Comparison of ENCODE assay signal across 1 cellular context in the genomic region with DNA sequence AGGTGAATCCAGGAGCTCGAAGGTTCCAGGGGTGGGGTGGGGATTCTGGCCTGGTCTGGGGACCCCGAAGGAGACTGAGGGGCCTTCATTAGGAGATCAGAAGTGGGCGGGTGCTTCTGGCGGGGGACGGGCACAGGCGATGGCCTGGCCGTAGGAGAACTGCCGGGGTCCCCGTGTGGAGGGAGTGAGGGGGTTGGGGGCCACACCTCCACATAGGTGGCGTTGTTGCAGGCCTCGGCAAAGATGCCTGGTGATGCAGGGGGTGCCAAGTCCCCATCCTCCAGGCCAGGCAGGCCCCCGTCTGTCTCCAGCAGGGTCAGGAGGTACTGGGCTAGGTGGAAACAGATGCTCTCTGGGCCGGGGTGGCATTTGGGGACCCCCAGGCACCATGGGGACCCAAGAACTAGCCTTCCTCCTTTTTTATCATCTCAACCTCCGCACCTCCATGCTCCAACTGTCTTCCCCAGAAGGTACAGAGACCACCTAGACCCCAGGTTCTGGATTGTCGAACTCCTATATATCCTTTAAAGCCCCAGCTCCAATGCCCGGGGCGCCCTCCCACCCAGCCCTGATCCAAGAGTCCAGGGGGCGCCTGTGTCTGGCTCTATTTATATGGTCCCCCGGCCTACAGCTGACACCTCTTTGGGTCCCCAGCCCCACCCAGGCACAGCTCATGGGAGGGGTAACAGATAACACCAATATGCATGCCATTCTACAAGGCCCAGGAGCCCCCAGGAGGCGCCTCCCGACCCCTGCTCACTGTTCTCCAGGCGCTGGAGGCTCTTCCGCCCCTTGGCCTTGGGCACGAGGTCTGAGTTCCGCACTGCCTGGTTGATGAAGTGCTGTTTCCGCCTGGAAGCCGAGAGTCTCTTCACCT.
TF ChIP-seq lines count a peak whose summit lies in the region.

No MANE protein-coding gene starts in this region.

TF ChIP-seq in SK-N-SH, 30 proteins besides CTCF, POLR2A, EP300 and RAD21 (continued from another document):
- TF ChIP-seq IRF3 (IDR thresholded peaks at IDR 0.05; ENCODE audit: low read depth, low read length) (no peak), POLR2AphosphoS5 (IDR thresholded peaks at IDR 0.05; ENCODE audit: low read depth, low read length) (no peak), ELF1 (IDR thresholded peaks at IDR 0.05) (no peak), RCOR1 (IDR thresholded peaks at IDR 0.05; ENCODE audit: low read length) (no peak), TEAD4 (IDR thresholded peaks at IDR 0.05; ENCODE audit: borderline replicate concordance, insufficient read depth) (no peak), SMC3 (IDR thresholded peaks at IDR 0.05; ENCODE audit: low read depth, low read length) (no peak), USF2 (IDR thresholded peaks at IDR 0.05; ENCODE audit: borderline replicate concordance, low read depth, low read length) (no peak), GATA2 (CRISPR knock-in tag; IDR thresholded peaks at IDR 0.05) (no peak), FOXM1 (IDR thresholded peaks at IDR 0.05; ENCODE audit: low read depth) (no peak), GABPA (IDR thresholded peaks at IDR 0.05; ENCODE audit: low read depth) (no peak), REST (IDR thresholded peaks at IDR 0.05; ENCODE audit: low read depth, low read length) (no peak), JUND (IDR thresholded peaks at IDR 0.05) (no peak), TCF12 (IDR thresholded peaks at IDR 0.05) (no peak)
- TF ChIP-seq, protein P1, sequence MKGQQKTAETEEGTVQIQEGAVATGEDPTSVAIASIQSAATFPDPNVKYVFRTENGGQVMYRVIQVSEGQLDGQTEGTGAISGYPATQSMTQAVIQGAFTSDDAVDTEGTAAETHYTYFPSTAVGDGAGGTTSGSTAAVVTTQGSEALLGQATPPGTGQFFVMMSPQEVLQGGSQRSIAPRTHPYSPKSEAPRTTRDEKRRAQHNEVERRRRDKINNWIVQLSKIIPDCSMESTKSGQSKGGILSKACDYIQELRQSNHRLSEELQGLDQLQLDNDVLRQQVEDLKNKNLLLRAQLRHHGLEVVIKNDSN (IDR thresholded peaks at IDR 0.05; ENCODE audit: borderline replicate concordance, low read depth), result no peak
